In genomic region chr19:12665646-12666304, GRCh38 we compare ENCODE assay signal across 9 cellular contexts. TPM values are rescaled to one million over a fixed set of nuclear protein-coding genes. Genes with fewer than 3 reads are reported as not detected.
DNase-seq lines count a peak whose midpoint lies in the region; ATAC-seq, FAIRE-seq and TF ChIP-seq lines count a peak whose summit lies in the region.
"Had no signal": no experiment of that assay in that cellular context is flagged by ENCODE, and none has a peak within 500 bp of the region (broad histone marks: within the 10 kb centered on the region; RNA-seq: fewer than 3 reads in every experiment).

No MANE protein-coding gene starts in this region.

- H3K4me3 ChIP-seq in GM12865 (ENCODE audit: low read depth, low read length) (peak overlapping the region; percentile 81), endothelial cell of umbilical vein (replicated peaks in 1 of 3; ENCODE audit: insufficient read depth in 1 of 3, low read depth in 1 of 3, low read length in 3 of 3) (peak overlapping the region; percentile 60 to 73 (median 67)), parathyroid adenoma (ENCODE audit: low read depth, low read length) (peak overlapping the region; percentile 76)

- H3K4me2 ChIP-seq in endothelial cell of umbilical vein (ENCODE audit: insufficient read depth, low read length) (peak overlapping the region; percentile 70), parathyroid adenoma (ENCODE audit: low read length) (peak overlapping the region; percentile 98)

- no peaks in the 10 kb centered on the region for H4K20me1 ChIP-seq in endothelial cell of umbilical vein (replicated peaks; ENCODE audit: control insufficient read depth, extremely low read depth, insufficient read depth, low read length)

- TF ChIP-seq CTCF in GM12865 (IDR thresholded peaks at IDR 0.05; ENCODE audit: insufficient read depth, low read depth, low read length, missing control alignments), result no peak
- TF ChIP-seq CTCF in endothelial cell of umbilical vein (IDR thresholded peaks at IDR 0.05; ENCODE audit: extremely low read depth in 1 of 2, insufficient read depth in 1 of 2, low read depth in 1 of 2, low read length in 2 of 2), result no peak
- no peak for TF ChIP-seq CTCF in parathyroid adenoma (IDR thresholded peaks at IDR 0.05)
- TF ChIP-seq CTCF in GM10248 (IDR thresholded peaks at IDR 0.05; ENCODE audit: control extremely low read depth, extremely low read depth, low read depth, missing control alignments), result no peak

- H3K9ac ChIP-seq in endothelial cell of umbilical vein (replicated peaks; ENCODE audit: extremely low read depth, insufficient read depth, low read length) (peak overlapping the region; percentile 77), parathyroid adenoma (no peak overlapping the region)

- CTCF ChIA-PET in endothelial cell of umbilical vein (lab: Charles Lee) (interaction anchor here (0.6 to 2.1 kb wide), 8 partner anchors 11 to 742 kb away, joined by 3 to 7 read pairs (median 4); no protein-coding TSS in a partner anchor), GM10248 (lab: Yijun Ruan, JAX) (interaction anchor here (0.9 to 2.1 kb wide), 7 partner anchors 10 to 702 kb away, joined by 3 to 16 read pairs (median 3); partner anchors contain the start of gene DHPS)

- H2AFZ ChIP-seq in endothelial cell of umbilical vein (ENCODE audit: low read depth, low read length) (peak overlapping the region; percentile 90), parathyroid adenoma (peak overlapping the region; percentile 91)

- no peak for TF ChIP-seq POLR2A in endothelial cell of umbilical vein (IDR thresholded peaks at IDR 0.05; ENCODE audit: low read depth, low read length)

- dilution Hi-C loops in endothelial cell of umbilical vein (cut with MboI; ENCODE audit: extremely low pct_ligation_motif_present, low sequenced_read_pairs), result no loop called here

- H3K9me3 ChIP-seq in endothelial cell of umbilical vein (replicated peaks; ENCODE audit: control insufficient read depth, insufficient read depth, low read length), result no peaks in the 10 kb centered on the region
- no peaks in the 10 kb centered on the region for H3K9me3 ChIP-seq in parathyroid adenoma (ENCODE audit: control insufficient read depth, low read length)

- peaks cover 20% of the 10 kb centered on the region for H3K4me1 ChIP-seq in endothelial cell of umbilical vein (ENCODE audit: control insufficient read depth, extremely low read depth, insufficient read depth, low read length)
- peaks cover 8% of the 10 kb centered on the region for H3K4me1 ChIP-seq in parathyroid adenoma

- H3K27ac ChIP-seq in endothelial cell of umbilical vein (ENCODE audit: insufficient read depth, low read depth, low read length) (no peak overlapping the region), parathyroid adenoma (no peak overlapping the region)

- POLR2A ChIA-PET in endothelial cell of umbilical vein (lab: Charles Lee) (interaction anchor here (1.2 kb wide), 1 partner anchor 15 kb away, joined by 4 read pairs; no protein-coding TSS in a partner anchor), GM10248 (lab: Yijun Ruan, JAX) (interaction anchor here (0.5 to 1.0 kb wide), 4 partner anchors 13 to 126 kb away, joined by 3 to 6 read pairs (median 5); partner anchors contain the start of gene JUNB)

- peaks cover 0 to 3% of the 10 kb centered on the region in 2 experiments for H3K36me3 ChIP-seq in endothelial cell of umbilical vein (ENCODE audit: control insufficient read depth in 2 of 2, extremely low read depth in 1 of 2, insufficient read depth in 2 of 2, low read length in 2 of 2)
- no peaks in the 10 kb centered on the region for H3K36me3 ChIP-seq in parathyroid adenoma (ENCODE audit: control insufficient read depth, insufficient read depth, low read length)

- no peaks in the 10 kb centered on the region for H3K9me1 ChIP-seq in endothelial cell of umbilical vein (replicated peaks; ENCODE audit: control insufficient read depth, extremely low read depth, insufficient read depth, low read length)

- intact Hi-C loops in endothelial cell of umbilical vein (cut with micrococcal nuclease), result loop anchor here (2.0 to 5.0 kb wide), 3 partner anchors 25 to 743 kb away; partner anchors contain the start of gene ZNF136

- DNase-seq in GM12865 (ENCODE audit: low read depth) (peak; percentile 47), RCC 7860 (ENCODE audit: low spot score) (peak; percentile 20), endothelial cell of umbilical vein (ENCODE audit: low read depth, low spot score) (no peak), mesenteric fat pad (ENCODE audit: low spot score) (no peak), GM10248 (ENCODE audit: extremely low spot score) (no peak)

- FAIRE-seq in RCC 7860 (lab: Jason Lieb, UNC), result no peak
- no peak for FAIRE-seq in endothelial cell of umbilical vein (lab: Jason Lieb, UNC)

- no peaks in the 10 kb centered on the region for H3K27me3 ChIP-seq in endothelial cell of umbilical vein (ENCODE audit: control insufficient read depth in 2 of 2, insufficient read depth in 2 of 2, low read length in 2 of 2)
- no peaks in the 10 kb centered on the region for H3K27me3 ChIP-seq in parathyroid adenoma (ENCODE audit: control insufficient read depth, insufficient read depth, low read length)

- no peak for ATAC-seq in GM21723 (IDR thresholded peaks at IDR 0.05; ENCODE audit: unreplicated experiment)
- no peak for ATAC-seq in GM21576 (IDR thresholded peaks at IDR 0.05; ENCODE audit: unreplicated experiment)

- H3K79me2 ChIP-seq in endothelial cell of umbilical vein (ENCODE audit: control insufficient read depth, insufficient read depth, low read length) (peaks cover 16% of the 10 kb centered on the region), parathyroid adenoma (peaks cover 5% of the 10 kb centered on the region)

- BruUV-seq in endothelial cell of umbilical vein (replicated peaks; lab: Mats Ljungman, UMichigan), result no TSS peak

TF ChIP-seq in endothelial cell of umbilical vein, 7 proteins besides CTCF, POLR2A, EP300 and RAD21 (continues in another document):
- TF ChIP-seq POLR2AphosphoS5 (IDR thresholded peaks at IDR 0.05; ENCODE audit: insufficient read depth, low read depth, low read length) (no peak), GATA2 (IDR thresholded peaks at IDR 0.05; ENCODE audit: insufficient read depth, insufficient read length, low read depth, low read length) (no peak), JUN (IDR thresholded peaks at IDR 0.05; ENCODE audit: borderline replicate concordance, insufficient read depth, insufficient read length, low read depth) (no peak), FOS (IDR thresholded peaks at IDR 0.05; ENCODE audit: borderline replicate concordance, insufficient read depth, low read length) (no peak), MAX (IDR thresholded peaks at IDR 0.05; ENCODE audit: insufficient read depth, insufficient read length) (no peak)

RNA-seq across cellular contexts. Expression of gene MAN2B1, which starts 0.8 kb away (rescaled TPM):
- 73.0 and 76.8 TPM in 2 replicates for total RNA-seq in endothelial cell of umbilical vein
- polyA plus RNA-seq in endothelial cell of umbilical vein, result 64.4 and 70.3 TPM in 2 replicates
- polyA plus RNA-seq in endothelial cell of umbilical vein (2011; cell fraction: cytosol; rRNA removed), result 46.7 and 51.2 TPM in 2 replicates
- polyA plus RNA-seq in endothelial cell of umbilical vein (2011; cell fraction: nucleus; rRNA removed), result 75.6 and 93.9 TPM in 2 replicates
- polyA plus RNA-seq in endothelial cell of umbilical vein (2012), result 62.9 and 110 TPM in 2 replicates
- 25.5 and 32.1 TPM in 2 replicates for polyA minus RNA-seq in endothelial cell of umbilical vein
- 5.8 TPM for polyA minus RNA-seq in endothelial cell of umbilical vein (2011; cell fraction: cytosol; rRNA and poly(A)+ RNA removed)
- 22.4 and 33.1 TPM in 2 replicates for polyA minus RNA-seq in endothelial cell of umbilical vein (2011; cell fraction: nucleus; rRNA and poly(A)+ RNA removed)
- 106 TPM for total RNA-seq in mesenteric fat pad

RNA-seq across cellular contexts. Expression of gene WDR83, which starts 0.8 kb away (rescaled TPM):
- 10.9 and 11.8 TPM in 2 replicates for total RNA-seq in endothelial cell of umbilical vein
- 10.5 and 11.0 TPM in 2 replicates for polyA plus RNA-seq in endothelial cell of umbilical vein
- 6.8 and 8.0 TPM in 2 replicates for polyA plus RNA-seq in endothelial cell of umbilical vein (2011; cell fraction: cytosol; rRNA removed)
- polyA plus RNA-seq in endothelial cell of umbilical vein (2011; cell fraction: nucleus; rRNA removed), result 11.7 and 12.5 TPM in 2 replicates
- 8.6 and 11.4 TPM in 2 replicates for polyA plus RNA-seq in endothelial cell of umbilical vein (2012)
- polyA minus RNA-seq in endothelial cell of umbilical vein, result 5.7 and 11.2 TPM in 2 replicates
- 10.2 TPM for polyA minus RNA-seq in endothelial cell of umbilical vein (2011; cell fraction: cytosol; rRNA and poly(A)+ RNA removed)
- 3.3 and 7.7 TPM in 2 replicates for polyA minus RNA-seq in endothelial cell of umbilical vein (2011; cell fraction: nucleus; rRNA and poly(A)+ RNA removed)
- total RNA-seq in mesenteric fat pad, result 7.2 TPM

RNA-seq across cellular contexts. Expression of gene DHPS, which starts 15.9 kb away (rescaled TPM):
- total RNA-seq in endothelial cell of umbilical vein, result 68.4 and 77.4 TPM in 2 replicates
- 80.6 and 90.1 TPM in 2 replicates for polyA plus RNA-seq in endothelial cell of umbilical vein
- polyA plus RNA-seq in endothelial cell of umbilical vein (2011; cell fraction: cytosol; rRNA removed), result 72.2 and 76.1 TPM in 2 replicates
- 183 and 226 TPM in 2 replicates for polyA plus RNA-seq in endothelial cell of umbilical vein (2011; cell fraction: nucleus; rRNA removed)
- polyA plus RNA-seq in endothelial cell of umbilical vein (2012), result 48.5 and 49.9 TPM in 2 replicates
- polyA minus RNA-seq in endothelial cell of umbilical vein, result 50.2 and 71.2 TPM in 2 replicates
- polyA minus RNA-seq in endothelial cell of umbilical vein (2011; cell fraction: cytosol; rRNA and poly(A)+ RNA removed), result 46.0 TPM
- 40.9 and 46.7 TPM in 2 replicates for polyA minus RNA-seq in endothelial cell of umbilical vein (2011; cell fraction: nucleus; rRNA and poly(A)+ RNA removed)
- 46.3 TPM for total RNA-seq in mesenteric fat pad

RNA-seq across cellular contexts. Expression of gene GNG14, which starts 22.0 kb away (rescaled TPM):
- not detected in 2 replicates for total RNA-seq in endothelial cell of umbilical vein
- not detected in 2 replicates for polyA plus RNA-seq in endothelial cell of umbilical vein
- polyA plus RNA-seq in endothelial cell of umbilical vein (2011; cell fraction: cytosol; rRNA removed), result not detected in 2 replicates
- not detected in 2 replicates for polyA plus RNA-seq in endothelial cell of umbilical vein (2011; cell fraction: nucleus; rRNA removed)
- not detected in 2 replicates for polyA plus RNA-seq in endothelial cell of umbilical vein (2012)
- not detected in 2 replicates for polyA minus RNA-seq in endothelial cell of umbilical vein
- polyA minus RNA-seq in endothelial cell of umbilical vein (2011; cell fraction: cytosol; rRNA and poly(A)+ RNA removed), result not detected
- polyA minus RNA-seq in endothelial cell of umbilical vein (2011; cell fraction: nucleus; rRNA and poly(A)+ RNA removed), result not detected in 2 replicates
- total RNA-seq in mesenteric fat pad, result not detected
- total RNA-seq: T-helper 2 cell treated with Interferon-gamma antibody and Interleukin-4, amounts not matched to agents 100 ng/mL and 5 ng/mL, for 36 hours had no signal

RNA-seq across cellular contexts. Expression of gene FBXW9, which starts 30.7 kb away (rescaled TPM):
- total RNA-seq in endothelial cell of umbilical vein, result 11.6 and 12.4 TPM in 2 replicates
- polyA plus RNA-seq in endothelial cell of umbilical vein, result 19.3 and 26.4 TPM in 2 replicates
- polyA plus RNA-seq in endothelial cell of umbilical vein (2011; cell fraction: cytosol; rRNA removed), result 12.6 and 16.6 TPM in 2 replicates
- polyA plus RNA-seq in endothelial cell of umbilical vein (2011; cell fraction: nucleus; rRNA removed), result 14.8 and 16.9 TPM in 2 replicates
- polyA plus RNA-seq in endothelial cell of umbilical vein (2012), result 7.5 and 10.9 TPM in 2 replicates
- 5.9 and 8.0 TPM in 2 replicates for polyA minus RNA-seq in endothelial cell of umbilical vein
- 6.1 TPM for polyA minus RNA-seq in endothelial cell of umbilical vein (2011; cell fraction: cytosol; rRNA and poly(A)+ RNA removed)
- polyA minus RNA-seq in endothelial cell of umbilical vein (2011; cell fraction: nucleus; rRNA and poly(A)+ RNA removed), result 4.2 and 6.6 TPM in 2 replicates
- total RNA-seq in mesenteric fat pad, result 4.4 TPM

Comparison
In these comparisons a context has a peak if more than half of its experiments do, and no peak if none do; other contexts are left out.
1. DNase-seq: peak in GM12865 (single experiment) and RCC 7860 (single experiment); none in endothelial cell of umbilical vein (single experiment), mesenteric fat pad (single experiment) and GM10248 (single experiment).
2. Peak in every context shown above with its lines, with median percentiles within 50 percentile points of each other: H3K4me3 ChIP-seq.